Comparison of ENCODE assay signal across 36 cellular contexts in genomic region chr7:40964610-40965009, GRCh38.
"Had no signal": no experiment of that assay in that cellular context is flagged by ENCODE, and none has a peak within 500 bp of the region (broad histone marks: within the 10 kb centered on the region; RNA-seq: fewer than 3 reads in every experiment).

No MANE protein-coding gene starts in this region.

- H3K4me3 ChIP-seq: PC-9 had no signal

- ATAC-seq: activated T-cell treated with anti-CD3 and anti-CD28 coated beads, Interleukin-2, amount 50 U/mL, for 72 hours; activated T-helper 17 cell treated with anti-CD3 and anti-CD28 coated beads, Interleukin-2, amount 50 U/mL, for 72 hours; Right ventricle myocardium inferior; SK-N-SH treated with all-trans-retinoic acid at 6 μM for 48 hours had no signal

- H2AFZ ChIP-seq: PC-9 had no signal

- H3K36me3 ChIP-seq: brain microvascular endothelial cell had no signal

- H3K27ac ChIP-seq: brain microvascular endothelial cell, PC-9, RWPE1, VCaP had no signal

- H3K27me3 ChIP-seq: brain microvascular endothelial cell had no signal

- H3K4me2 ChIP-seq: PC-9 had no signal

- DNase-seq: activated B cell treated with CpG ODN at 0.5 μM for 24 hours; activated CD4-positive, alpha-beta memory T cell treated with anti-CD3 and anti-CD28 coated beads, Interleukin-2, amount 10 ng/mL, durations not matched to agents 7 days and 5 days; activated CD4-positive, alpha-beta T cell treated with anti-CD3 and anti-CD28 coated beads for 1 hour; activated CD4-positive, alpha-beta T cell treated with anti-CD3 and anti-CD28 coated beads for 48 hours; activated effector memory CD4-positive, alpha-beta T cell treated with anti-CD3 and anti-CD28 coated beads, Interleukin-2, amount 50 U/mL, for 16 hours; activated naive CD4-positive, alpha-beta T cell; activated naive CD4-positive, alpha-beta T cell treated with anti-CD3 and anti-CD28 coated beads, Interleukin-2, amount 50 U/mL, for 16 hours; activated naive CD8-positive, alpha-beta T cell treated with anti-CD3 and anti-CD28 coated beads for 36 hours; activated T-cell treated with anti-CD3 and anti-CD28 coated beads, Interleukin-2, amount 50 U/mL, for 1 hour; activated T-cell treated with anti-CD3 and anti-CD28 coated beads, Interleukin-2, amount 50 U/mL, for 72 hours; amniotic stem cell; aorta; brain microvascular endothelial cell; central memory CD4-positive, alpha-beta T cell; Karpas-422; NCI-H1048; NCI-H1105 treated with DMSO at 0.1 percent for 48 hours; NCI-H1436; NCI-H1694; NCI-H1930; NCI-H2081 treated with DMSO at 0.1 percent for 48 hours; NCI-H226; NCI-H446 treated with DMSO at 0.1 percent for 48 hours; NCI-H524; NCI-H69; NCI-H82; PC-9; SIG-M5; T-helper 1 cell; T-helper 2 cell; T-helper 9 cell had no signal
